14 cellular contexts compared by ENCODE assay signal in the genomic region with DNA sequence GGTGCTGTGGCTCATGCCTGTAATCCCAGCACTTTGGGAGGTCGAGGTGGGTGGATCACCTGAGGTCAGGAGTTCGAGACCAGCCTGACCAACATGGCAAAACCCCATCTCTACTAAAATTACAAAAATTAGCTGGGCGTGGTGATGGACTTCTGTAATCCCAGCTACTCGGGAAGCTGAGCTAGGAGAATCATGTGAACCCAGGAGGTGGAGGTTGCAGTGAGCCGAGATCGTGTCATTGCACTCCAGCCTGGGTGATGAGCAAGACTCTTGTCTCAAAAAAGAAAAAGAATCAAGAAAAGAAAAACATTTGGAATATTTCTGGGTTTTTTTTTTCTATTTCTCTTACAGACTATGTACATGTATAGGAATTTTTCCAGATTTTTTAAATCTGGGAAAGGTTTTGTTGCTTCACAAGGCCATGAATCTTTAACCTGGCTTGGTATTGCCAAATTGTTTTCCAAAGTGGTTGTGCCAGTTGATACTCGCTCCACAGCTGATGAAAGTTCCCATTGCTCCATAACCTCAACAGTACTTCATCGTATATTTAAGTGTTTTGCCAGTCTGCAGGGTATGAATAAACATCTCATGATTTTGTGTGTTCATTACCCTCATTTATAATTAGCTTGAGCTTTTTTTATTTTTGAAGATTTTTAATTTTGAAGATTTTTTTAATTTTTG. TPM values are rescaled to one million over a fixed set of nuclear protein-coding genes. Genes with fewer than 3 reads are reported as not detected.
A peak's percentile ranks its signal among the peaks of the same experiment; 100 is the strongest.
DNase-seq lines count a peak whose midpoint lies in the region; ATAC-seq, FAIRE-seq and TF ChIP-seq lines count a peak whose summit lies in the region.
"Had no signal": no experiment of that assay in that cellular context is flagged by ENCODE, and none has a peak within 500 bp of the region (broad histone marks: within the 10 kb centered on the region; RNA-seq: fewer than 3 reads in every experiment).

No MANE protein-coding gene starts in this region.

- no peaks in the 10 kb centered on the region for H4K20me1 ChIP-seq in SK-N-SH (ENCODE audit: insufficient read depth)

- TF ChIP-seq RAD21 in SK-N-SH (IDR thresholded peaks at IDR 0.05; ENCODE audit: low read length), result no peak

- H3K36me3 ChIP-seq in SK-N-SH (replicated peaks in 1 of 2; ENCODE audit: control insufficient read depth in 1 of 2, insufficient read depth in 2 of 2, low read length in 1 of 2), result no peaks in the 10 kb centered on the region
- H3K36me3 ChIP-seq in bronchial epithelial cell (ENCODE audit: control insufficient read depth, insufficient read depth, low read length), result no peaks in the 10 kb centered on the region
- H3K36me3 ChIP-seq in right lobe of liver, result no peaks in the 10 kb centered on the region
- H3K36me3 ChIP-seq in skeletal muscle satellite cell (ENCODE audit: insufficient read depth, low read length), result no peaks in the 10 kb centered on the region

- H3K27ac ChIP-seq in SK-N-SH (ENCODE audit: low read depth in 2 of 2, low read length in 1 of 2), result no peak overlapping the region
- peak overlapping the region; percentile 28 to 66 (median 54) for H3K27ac ChIP-seq in right lobe of liver
- H3K27ac ChIP-seq: PC-9 had no signal

- H3F3A ChIP-seq in SK-N-SH (replicated peaks; ENCODE audit: insufficient read depth), result no peaks in the 10 kb centered on the region

- no peak overlapping the region for H3K9ac ChIP-seq in SK-N-SH
- peak overlapping the region; percentile 61 for H3K9ac ChIP-seq in skeletal muscle satellite cell (ENCODE audit: low read depth, low read length)

- H3K4me2 ChIP-seq in SK-N-SH (no peak overlapping the region), skeletal muscle satellite cell (ENCODE audit: low read length) (peak overlapping the region; percentile 62)
- H3K4me2 ChIP-seq: GM23338 had no signal

- TF ChIP-seq EP300 in SK-N-SH (IDR thresholded peaks at IDR 0.05; ENCODE audit: borderline replicate concordance in 1 of 2, low read depth in 1 of 2, low read length in 1 of 2), result no peak

- POLR2A ChIA-PET in SK-N-SH (lab: Yijun Ruan, JAX), result no interaction called here

- no peak for ATAC-seq in SK-N-SH treated with all-trans-retinoic acid at 6 μM for 48 hours
- peak; percentile 81 to 94 (median 86) for ATAC-seq in right lobe of liver
- no peak for ATAC-seq in GM19328 (IDR thresholded peaks at IDR 0.05; ENCODE audit: unreplicated experiment)
- ATAC-seq: GM23338, Right ventricle myocardium inferior had no signal

- WGBS in SK-N-SH (ENCODE audit: low lambda C conversion rate), result 22% methylated on average over 8 of the region's 8 CpGs
- WGBS in right lobe of liver (ENCODE audit: insufficient coverage, low coverage, low lambda C conversion rate, missing lambda C conversion rate), result 26% methylated on average over 8 of the region's 8 CpGs

- H3K4me3 ChIP-seq in SK-N-SH (ENCODE audit: low read depth in 2 of 2, low read length in 1 of 2) (no peak overlapping the region), bronchial epithelial cell (ENCODE audit: low read depth, low read length) (no peak overlapping the region), right lobe of liver (no peak overlapping the region), skeletal muscle satellite cell (ENCODE audit: low read length) (peak overlapping the region; percentile 19)
- H3K4me3 ChIP-seq: GM23338, PC-9 had no signal

- no peak for TF ChIP-seq POLR2A in right lobe of liver (IDR thresholded peaks at IDR 0.05)

- DNase-seq in SK-N-SH (no peak), bronchial epithelial cell (ENCODE audit: low read depth) (peak; percentile 69), right lobe of liver (peak in 1 of 3 donors; percentile 51), RKO (ENCODE audit: low spot score) (no peak), DMS79 treated with DMSO at 0.1 percent for 48 hours (lab: John Stamatoyannopoulos, UW) (no peak)
- DNase-seq: 8988T, C1 segment of cervical spinal cord, NCI-H748 treated with DMSO at 0.1 percent for 48 hours, PC-9 had no signal

- CTCF ChIA-PET in SK-N-SH (lab: Yijun Ruan, JAX), result no interaction called here

- no peaks in the 10 kb centered on the region for H3K9me2 ChIP-seq in SK-N-SH

- H2AFZ ChIP-seq in SK-N-SH (ENCODE audit: low read depth), result peak overlapping the region; percentile 17; the same call in 1 of the 2 replicates
- H2AFZ ChIP-seq: GM23338, PC-9 had no signal

- intact Hi-C loops in right lobe of liver (cut with DNase I), result no loop called here

- FAIRE-seq in bronchial epithelial cell (lab: Jason Lieb, UNC), result no peak

- no peaks in the 10 kb centered on the region for H3K27me3 ChIP-seq in SK-N-SH (ENCODE audit: insufficient read depth)
- H3K27me3 ChIP-seq in bronchial epithelial cell (ENCODE audit: control insufficient read depth, insufficient read depth, low read length), result no peaks in the 10 kb centered on the region
- H3K27me3 ChIP-seq in right lobe of liver, result no peaks in the 10 kb centered on the region
- no peaks in the 10 kb centered on the region for H3K27me3 ChIP-seq in skeletal muscle satellite cell (ENCODE audit: control insufficient read depth, insufficient read depth, low read length)

- peaks cover 0 to 4% of the 10 kb centered on the region in 2 experiments; a peak in 1 of 4 replicates for H3K4me1 ChIP-seq in SK-N-SH (ENCODE audit: control insufficient read depth in 1 of 2, insufficient read depth in 2 of 2, low read depth in 1 of 2, low read length in 1 of 2)
- H3K4me1 ChIP-seq in right lobe of liver, result peaks cover 0 to 21% (median 3%) of the 10 kb centered on the region in 4 donors
- H3K4me1 ChIP-seq in skeletal muscle satellite cell (ENCODE audit: control insufficient read depth, insufficient read depth, low read length), result peaks cover 40% of the 10 kb centered on the region

- H3K9me3 ChIP-seq in SK-N-SH (no peaks in the 10 kb centered on the region), right lobe of liver (no peaks in the 10 kb centered on the region), skeletal muscle satellite cell (replicated peaks; ENCODE audit: low read length) (no peaks in the 10 kb centered on the region)

- TF ChIP-seq CTCF in SK-N-SH (IDR thresholded peaks at IDR 0.05), result no peak
- TF ChIP-seq CTCF in bronchial epithelial cell (IDR thresholded peaks at IDR 0.05; ENCODE audit: insufficient read depth, low read length, severe bottlenecking), result no peak
- no peak for TF ChIP-seq CTCF in right lobe of liver (IDR thresholded peaks at IDR 0.05)

- H3K79me2 ChIP-seq in SK-N-SH (ENCODE audit: insufficient read depth), result no peaks in the 10 kb centered on the region

TF ChIP-seq in SK-N-SH, 30 proteins besides CTCF, POLR2A, EP300 and RAD21:
- TF ChIP-seq TAF1 (IDR thresholded peaks at IDR 0.05; ENCODE audit: borderline replicate concordance, low read depth, low read length) (no peak), GATA2 (CRISPR knock-in tag; IDR thresholded peaks at IDR 0.05) (no peak), MXI1 (IDR thresholded peaks at IDR 0.05; ENCODE audit: low read depth, low read length) (no peak)

TF ChIP-seq in SK-N-SH treated with all-trans-retinoic acid at 6 μM for 48 hours, 23 proteins besides CTCF, POLR2A, EP300 and RAD21 (continues in another document):
- TF ChIP-seq BACH2 (CRISPR knock-in tag; IDR thresholded peaks at IDR 0.05; ENCODE audit: borderline replicate concordance), result no peak
- no peak for TF ChIP-seq CSDC2 (CRISPR knock-in tag; IDR thresholded peaks at IDR 0.05)
- TF ChIP-seq ZFP30 (CRISPR knock-in tag; IDR thresholded peaks at IDR 0.05), result no peak
- TF ChIP-seq ISL1 (CRISPR knock-in tag; IDR thresholded peaks at IDR 0.05), result no peak
- no peak for TF ChIP-seq SNAI2 (CRISPR knock-in tag; IDR thresholded peaks at IDR 0.05)
- TF ChIP-seq, protein P1, sequence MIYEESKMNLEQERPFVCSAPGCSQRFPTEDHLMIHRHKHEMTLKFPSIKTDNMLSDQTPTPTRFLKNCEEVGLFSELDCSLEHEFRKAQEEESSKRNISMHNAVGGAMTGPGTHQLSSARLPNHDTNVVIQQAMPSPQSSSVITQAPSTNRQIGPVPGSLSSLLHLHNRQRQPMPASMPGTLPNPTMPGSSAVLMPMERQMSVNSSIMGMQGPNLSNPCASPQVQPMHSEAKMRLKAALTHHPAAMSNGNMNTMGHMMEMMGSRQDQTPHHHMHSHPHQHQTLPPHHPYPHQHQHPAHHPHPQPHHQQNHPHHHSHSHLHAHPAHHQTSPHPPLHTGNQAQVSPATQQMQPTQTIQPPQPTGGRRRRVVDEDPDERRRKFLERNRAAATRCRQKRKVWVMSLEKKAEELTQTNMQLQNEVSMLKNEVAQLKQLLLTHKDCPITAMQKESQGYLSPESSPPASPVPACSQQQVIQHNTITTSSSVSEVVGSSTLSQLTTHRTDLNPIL (CRISPR knock-in tag; IDR thresholded peaks at IDR 0.05; ENCODE audit: low read depth), result no peak
- no peak for TF ChIP-seq PPARA (CRISPR knock-in tag; IDR thresholded peaks at IDR 0.05; ENCODE audit: borderline replicate concordance)
- no peak for TF ChIP-seq ZFP3 (CRISPR knock-in tag; IDR thresholded peaks at IDR 0.05)
- TF ChIP-seq, protein P2, sequence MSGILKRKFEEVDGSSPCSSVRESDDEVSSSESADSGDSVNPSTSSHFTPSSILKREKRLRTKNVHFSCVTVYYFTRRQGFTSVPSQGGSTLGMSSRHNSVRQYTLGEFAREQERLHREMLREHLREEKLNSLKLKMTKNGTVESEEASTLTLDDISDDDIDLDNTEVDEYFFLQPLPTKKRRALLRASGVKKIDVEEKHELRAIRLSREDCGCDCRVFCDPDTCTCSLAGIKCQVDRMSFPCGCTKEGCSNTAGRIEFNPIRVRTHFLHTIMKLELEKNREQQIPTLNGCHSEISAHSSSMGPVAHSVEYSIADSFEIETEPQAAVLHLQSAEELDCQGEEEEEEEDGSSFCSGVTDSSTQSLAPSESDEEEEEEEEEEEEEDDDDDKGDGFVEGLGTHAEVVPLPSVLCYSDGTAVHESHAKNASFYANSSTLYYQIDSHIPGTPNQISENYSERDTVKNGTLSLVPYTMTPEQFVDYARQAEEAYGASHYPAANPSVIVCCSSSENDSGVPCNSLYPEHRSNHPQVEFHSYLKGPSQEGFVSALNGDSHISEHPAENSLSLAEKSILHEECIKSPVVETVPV (CRISPR knock-in tag; IDR thresholded peaks at IDR 0.05), result no peak

RNA-seq across cellular contexts. Expression of gene RNF217, which starts 33.5 kb away (rescaled TPM):
- polyA plus RNA-seq in SK-N-SH (2012; rRNA removed), result 0.28 and 0.32 TPM in 2 replicates
- polyA plus RNA-seq in SK-N-SH (2012; cell fraction: cytosol; rRNA removed), result 0.24 and 0.32 TPM in 2 replicates
- 0.97 and 2.0 TPM in 2 replicates for polyA plus RNA-seq in SK-N-SH (2012; cell fraction: nucleus; rRNA removed)
- 14.2 and 16.3 TPM in 2 replicates for total RNA-seq in bronchial epithelial cell
- 10 to 100 TPM in 5 of 6 experiments, 1 to 10 TPM in 1; 9.8 to 20.7 (median 14.3) TPM for total RNA-seq in right lobe of liver
- total RNA-seq in skeletal muscle satellite cell (2012; rRNA removed), result 8.1 and 9.4 TPM in 2 replicates

Comparison
In these comparisons a context has a peak if more than half of its experiments do, and no peak if none do; other contexts are left out.
1. H3K27ac ChIP-seq: peak in right lobe of liver (3 of 3); none in SK-N-SH (0 of 2).
2. ATAC-seq: peak in right lobe of liver (4 of 4); none in SK-N-SH treated with all-trans-retinoic acid at 6 μM for 48 hours (single experiment) and GM19328 (single experiment).